ENCODE assay signal across 2 cellular contexts in the genomic region with DNA sequence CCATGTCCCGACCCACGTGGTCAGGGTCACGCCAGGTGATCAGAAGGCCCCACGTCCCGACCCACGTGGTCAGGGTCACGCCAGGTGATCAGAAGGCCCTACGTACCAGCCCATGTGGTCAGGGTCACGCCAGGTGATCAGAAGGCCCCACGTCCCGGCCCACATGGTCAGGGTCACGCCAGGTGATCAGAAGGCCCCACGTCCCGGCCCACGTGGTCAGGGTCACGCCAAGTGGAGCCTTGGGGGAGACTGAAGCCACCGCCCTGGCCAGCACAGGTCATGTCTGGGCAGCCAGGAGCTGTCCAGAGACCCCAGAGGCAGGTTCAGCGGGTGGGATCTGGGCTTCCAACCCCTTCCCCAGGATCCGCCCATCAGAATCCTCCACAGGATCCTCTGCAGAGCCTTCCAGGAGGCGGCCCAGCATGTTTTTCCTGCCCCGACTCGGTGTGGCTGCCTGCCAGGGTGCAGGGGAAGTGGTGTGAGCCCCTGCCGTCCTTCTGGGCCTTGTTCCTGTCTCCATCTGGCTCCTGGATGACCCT.
TF ChIP-seq lines count a peak whose summit lies in the region.

No MANE protein-coding gene starts in this region.

TF ChIP-seq in HepG2, 621 proteins besides CTCF, POLR2A, EP300 and RAD21:
- no peak for TF ChIP-seq ZNF772 (CRISPR knock-in tag; IDR thresholded peaks at IDR 0.05)
- TF ChIP-seq ZNF350 (CRISPR knock-in tag; IDR thresholded peaks at IDR 0.05; ENCODE audit: borderline replicate concordance, low read depth): no peak
- TF ChIP-seq ZNF101 (CRISPR knock-in tag; IDR thresholded peaks at IDR 0.05; ENCODE audit: borderline replicate concordance, low read depth): no peak
- TF ChIP-seq MIER2 (CRISPR knock-in tag; IDR thresholded peaks at IDR 0.05): no peak
- TF ChIP-seq AHDC1 (CRISPR knock-in tag; IDR thresholded peaks at IDR 0.05; ENCODE audit: borderline replicate concordance): no peak
- no peak for TF ChIP-seq ZNF414 (CRISPR knock-in tag; IDR thresholded peaks at IDR 0.05)
- TF ChIP-seq, protein P1, sequence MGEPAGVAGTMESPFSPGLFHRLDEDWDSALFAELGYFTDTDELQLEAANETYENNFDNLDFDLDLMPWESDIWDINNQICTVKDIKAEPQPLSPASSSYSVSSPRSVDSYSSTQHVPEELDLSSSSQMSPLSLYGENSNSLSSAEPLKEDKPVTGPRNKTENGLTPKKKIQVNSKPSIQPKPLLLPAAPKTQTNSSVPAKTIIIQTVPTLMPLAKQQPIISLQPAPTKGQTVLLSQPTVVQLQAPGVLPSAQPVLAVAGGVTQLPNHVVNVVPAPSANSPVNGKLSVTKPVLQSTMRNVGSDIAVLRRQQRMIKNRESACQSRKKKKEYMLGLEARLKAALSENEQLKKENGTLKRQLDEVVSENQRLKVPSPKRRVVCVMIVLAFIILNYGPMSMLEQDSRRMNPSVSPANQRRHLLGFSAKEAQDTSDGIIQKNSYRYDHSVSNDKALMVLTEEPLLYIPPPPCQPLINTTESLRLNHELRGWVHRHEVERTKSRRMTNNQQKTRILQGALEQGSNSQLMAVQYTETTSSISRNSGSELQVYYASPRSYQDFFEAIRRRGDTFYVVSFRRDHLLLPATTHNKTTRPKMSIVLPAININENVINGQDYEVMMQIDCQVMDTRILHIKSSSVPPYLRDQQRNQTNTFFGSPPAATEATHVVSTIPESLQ (CRISPR knock-in tag; conservative IDR thresholded peaks at IDR 0.05): no peak
- TF ChIP-seq ZFY (CRISPR knock-in tag; IDR thresholded peaks at IDR 0.05): no peak
- TF ChIP-seq EZH2 (conservative IDR thresholded peaks at IDR 0.05; ENCODE audit: low read depth, low read length): no peak

TF ChIP-seq in IMR-90, 13 proteins besides CTCF, POLR2A, EP300 and RAD21:
- TF ChIP-seq CHD1 (IDR thresholded peaks at IDR 0.05; ENCODE audit: low read depth, low read length) (no peak), BHLHE40 (IDR thresholded peaks at IDR 0.05; ENCODE audit: low read depth, low read length) (no peak), MAZ (IDR thresholded peaks at IDR 0.05; ENCODE audit: borderline replicate concordance, low read depth, low read length) (no peak), CEBPB (IDR thresholded peaks at IDR 0.05; ENCODE audit: low read depth, low read length) (no peak), RFX5 (IDR thresholded peaks at IDR 0.05; ENCODE audit: low read depth, low read length) (no peak), RCOR1 (IDR thresholded peaks at IDR 0.05; ENCODE audit: insufficient replicate concordance, low read length) (no peak), FOS (IDR thresholded peaks at IDR 0.05; ENCODE audit: low read depth, low read length) (no peak), SMC3 (IDR thresholded peaks at IDR 0.05; ENCODE audit: low read depth, low read length) (no peak), MXI1 (IDR thresholded peaks at IDR 0.05; ENCODE audit: borderline replicate concordance, low read depth, low read length) (no peak), NFE2L2 (IDR thresholded peaks at IDR 0.05; ENCODE audit: low read depth, low read length) (no peak)
